12 cellular contexts compared by ENCODE assay signal in the genomic region with DNA sequence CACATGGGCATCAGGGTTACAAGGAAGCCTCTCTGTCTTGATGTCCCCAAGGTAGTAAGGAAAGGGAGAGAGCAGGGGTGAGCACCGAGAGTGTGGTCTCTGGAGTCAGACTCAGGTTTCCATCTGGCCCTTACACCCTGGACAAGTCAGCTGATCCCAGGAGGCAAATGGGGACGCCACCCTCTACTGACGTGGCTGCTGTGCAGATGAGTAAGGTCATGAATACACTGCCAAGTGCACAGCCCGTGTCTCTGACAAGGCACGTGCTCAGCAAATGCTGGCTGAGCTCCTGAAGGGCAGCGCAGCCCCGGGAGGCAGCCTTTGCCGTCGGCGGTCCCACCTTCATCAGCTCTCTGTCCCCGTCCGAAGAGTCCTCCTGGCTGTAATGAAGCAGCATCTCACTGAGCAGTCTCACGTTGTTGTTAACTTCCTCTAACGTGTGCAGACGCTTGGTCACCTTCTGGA. TPM values are rescaled to one million over a fixed set of nuclear protein-coding genes. Genes with fewer than 3 reads are reported as not detected.
DNase-seq lines count a peak whose midpoint lies in the region; ATAC-seq and TF ChIP-seq lines count a peak whose summit lies in the region.
"Had no signal": no experiment of that assay in that cellular context is flagged by ENCODE, and none has a peak within 500 bp of the region (broad histone marks: within the 10 kb centered on the region; RNA-seq: fewer than 3 reads in every experiment).

No MANE protein-coding gene starts in this region.

- no peak for DNase-seq in activated CD8-positive, alpha-beta memory T cell treated with anti-CD3 and anti-CD28 coated beads, Interleukin-2, amount 10 ng/mL, durations not matched to agents 7 days and 5 days
- DNase-seq in activated CD8-positive, alpha-beta memory T cell treated with anti-CD3 and anti-CD28 coated beads, Interleukin-2, amount 50 U/mL, for 48 hours = no peak
- DNase-seq in RKO (ENCODE audit: low spot score) (peak; percentile 53), cardiac fibroblast (ENCODE audit: low read depth in 2 of 2) (peak; percentile 17 to 72), brain microvascular endothelial cell (no peak), midbrain (lab: John Stamatoyannopoulos, UW) (no peak)
- DNase-seq: NCI-H2107, thyroid gland had no signal

- no peaks in the 10 kb centered on the region for H3K27me3 ChIP-seq in brain microvascular endothelial cell (replicated peaks)
- H3K27me3 ChIP-seq: thyroid gland had no signal

- no peaks in the 10 kb centered on the region for H3K9me3 Mint-ChIP-seq in activated CD8-positive, alpha-beta memory T cell treated with anti-CD3 and anti-CD28 coated beads, Interleukin-2, amount 10 ng/mL, durations not matched to agents 7 days and 5 days (ENCODE audit: low read depth)

- H3K27ac Mint-ChIP-seq in activated CD8-positive, alpha-beta memory T cell treated with anti-CD3 and anti-CD28 coated beads, Interleukin-2, amount 10 ng/mL, durations not matched to agents 7 days and 5 days = peak overlapping the region; percentile 81

- peaks cover 67% of the 10 kb centered on the region for H3K36me3 ChIP-seq in brain microvascular endothelial cell (replicated peaks)

- no peaks in the 10 kb centered on the region for H3K27me3 Mint-ChIP-seq in activated CD8-positive, alpha-beta memory T cell treated with anti-CD3 and anti-CD28 coated beads, Interleukin-2, amount 10 ng/mL, durations not matched to agents 7 days and 5 days

- peaks cover 34% of the 10 kb centered on the region for H3K4me1 Mint-ChIP-seq in activated CD8-positive, alpha-beta memory T cell treated with anti-CD3 and anti-CD28 coated beads, Interleukin-2, amount 10 ng/mL, durations not matched to agents 7 days and 5 days

- H3K4me3 ChIP-seq in cardiac fibroblast (replicated peaks in 1 of 2; ENCODE audit: low read depth in 2 of 2, low read length in 2 of 2) (no peak overlapping the region), skin epidermis (no peak overlapping the region), brain microvascular endothelial cell (ENCODE audit: low read depth, low read length) (no peak overlapping the region)
- H3K4me3 ChIP-seq: A549, thyroid gland had no signal

- in situ Hi-C loops in brain microvascular endothelial cell (cut with HindIII; ENCODE audit: low pct_ligation_motif_present, low sequenced_read_pairs) = no loop called here

- peaks cover 24% of the 10 kb centered on the region for H3K36me3 Mint-ChIP-seq in activated CD8-positive, alpha-beta memory T cell treated with anti-CD3 and anti-CD28 coated beads, Interleukin-2, amount 10 ng/mL, durations not matched to agents 7 days and 5 days

- peak overlapping the region in 11 of 21 experiments; percentile 26 to 73 (median 49) for H3K27ac ChIP-seq in skin epidermis
- H3K27ac ChIP-seq in brain microvascular endothelial cell = no peak overlapping the region
- H3K27ac ChIP-seq: A549, thyroid gland had no signal

- CTCF ChIA-PET in activated CD8-positive, alpha-beta memory T cell treated with anti-CD3 and anti-CD28 coated beads, Interleukin-2, amount 10 ng/mL, durations not matched to agents 7 days and 5 days (lab: Charles Lee) = interaction anchor here (0.7 to 4.0 kb wide), 12 partner anchors 8 to 280 kb away, joined by 3 to 33 read pairs (median 4); a partner anchor contains a TSS

- no peak for TF ChIP-seq CTCF in cardiac fibroblast (IDR thresholded peaks at IDR 0.05; ENCODE audit: low read depth, low read length)
- TF ChIP-seq CTCF in brain microvascular endothelial cell (IDR thresholded peaks at IDR 0.05; ENCODE audit: low read depth, low read length, missing control alignments) = no peak

- H3K4me3 Mint-ChIP-seq in activated CD8-positive, alpha-beta memory T cell treated with anti-CD3 and anti-CD28 coated beads, Interleukin-2, amount 10 ng/mL, durations not matched to agents 7 days and 5 days = no peak overlapping the region

- peak; percentile 15 for ATAC-seq in activated CD8-positive, alpha-beta memory T cell treated with anti-CD3 and anti-CD28 coated beads, Interleukin-2, amount 10 ng/mL, durations not matched to agents 7 days and 5 days
- no peak for ATAC-seq in HG03108 (IDR thresholded peaks at IDR 0.05; ENCODE audit: unreplicated experiment)
- ATAC-seq: A549, Panc1 had no signal

RNA-seq across cellular contexts. Expression of a gene that starts 19.4 kb away (rescaled TPM):
- 10 to 100 TPM; 84.6 to 90.2 TPM for total RNA-seq in activated CD8-positive, alpha-beta memory T cell treated with anti-CD3 and anti-CD28 coated beads, Interleukin-2, amount 10 ng/mL, durations not matched to agents 7 days and 5 days

RNA-seq across cellular contexts. Expression of a gene that starts 19.7 kb away (rescaled TPM):
- total RNA-seq in activated CD8-positive, alpha-beta memory T cell treated with anti-CD3 and anti-CD28 coated beads, Interleukin-2, amount 10 ng/mL, durations not matched to agents 7 days and 5 days = 10 to 100 TPM; 49.5 to 56.9 TPM

RNA-seq across cellular contexts. Expression of a gene that starts 29.0 kb away (rescaled TPM):
- 10 to 100 TPM; 56.9 to 58.5 TPM for total RNA-seq in activated CD8-positive, alpha-beta memory T cell treated with anti-CD3 and anti-CD28 coated beads, Interleukin-2, amount 10 ng/mL, durations not matched to agents 7 days and 5 days

RNA-seq across cellular contexts. Expression of a gene that starts 36.5 kb away (rescaled TPM):
- total RNA-seq in activated CD8-positive, alpha-beta memory T cell treated with anti-CD3 and anti-CD28 coated beads, Interleukin-2, amount 10 ng/mL, durations not matched to agents 7 days and 5 days = 100 to 1,000 TPM; 164 to 176 TPM

RNA-seq across cellular contexts. Expression of a gene that starts 47.2 kb away (rescaled TPM):
- total RNA-seq in activated CD8-positive, alpha-beta memory T cell treated with anti-CD3 and anti-CD28 coated beads, Interleukin-2, amount 10 ng/mL, durations not matched to agents 7 days and 5 days = 10 to 100 TPM; 46.3 to 66.4 TPM

Comparison
In these comparisons a context has a peak if more than half of its experiments do, and no peak if none do; other contexts are left out.
1. DNase-seq: peak in RKO (single experiment) and cardiac fibroblast (2 of 2); none in activated CD8-positive, alpha-beta memory T cell treated with anti-CD3 and anti-CD28 coated beads, Interleukin-2, amount 10 ng/mL, durations not matched to agents 7 days and 5 days (single experiment), activated CD8-positive, alpha-beta memory T cell treated with anti-CD3 and anti-CD28 coated beads, Interleukin-2, amount 50 U/mL, for 48 hours (single experiment), brain microvascular endothelial cell (single experiment) and midbrain (single experiment).